1 cellular context compared by ENCODE assay signal in genomic region chr11:409600-410471, GRCh38.
TF ChIP-seq lines count a peak whose summit lies in the region.

No MANE protein-coding gene starts in this region.

TF ChIP-seq in HepG2, 621 proteins besides CTCF, POLR2A, EP300 and RAD21 (continued from another document and continues in another):
- TF ChIP-seq, protein P1, sequence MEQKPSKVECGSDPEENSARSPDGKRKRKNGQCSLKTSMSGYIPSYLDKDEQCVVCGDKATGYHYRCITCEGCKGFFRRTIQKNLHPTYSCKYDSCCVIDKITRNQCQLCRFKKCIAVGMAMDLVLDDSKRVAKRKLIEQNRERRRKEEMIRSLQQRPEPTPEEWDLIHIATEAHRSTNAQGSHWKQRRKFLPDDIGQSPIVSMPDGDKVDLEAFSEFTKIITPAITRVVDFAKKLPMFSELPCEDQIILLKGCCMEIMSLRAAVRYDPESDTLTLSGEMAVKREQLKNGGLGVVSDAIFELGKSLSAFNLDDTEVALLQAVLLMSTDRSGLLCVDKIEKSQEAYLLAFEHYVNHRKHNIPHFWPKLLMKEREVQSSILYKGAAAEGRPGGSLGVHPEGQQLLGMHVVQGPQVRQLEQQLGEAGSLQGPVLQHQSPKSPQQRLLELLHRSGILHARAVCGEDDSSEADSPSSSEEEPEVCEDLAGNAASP (CRISPR knock-in tag; IDR thresholded peaks at IDR 0.05; ENCODE audit: borderline replicate concordance), result peak; percentile 90; the same call in 1 of the 2 replicates
- TF ChIP-seq SRSF9 (IDR thresholded peaks at IDR 0.05; ENCODE audit: borderline replicate concordance, insufficient read depth, low read depth, low read length, poor library complexity, severe bottlenecking) (no peak), ZNF367 (CRISPR knock-in tag; IDR thresholded peaks at IDR 0.05; ENCODE audit: borderline replicate concordance) (no peak), ZNF792 (CRISPR knock-in tag; IDR thresholded peaks at IDR 0.05) (no peak), ARNT (IDR thresholded peaks at IDR 0.05) (no peak), KDM1A (CRISPR knock-in tag; IDR thresholded peaks at IDR 0.05) (no peak), FOXP4 (CRISPR knock-in tag; IDR thresholded peaks at IDR 0.05) (no peak), REXO4 (CRISPR knock-in tag; IDR thresholded peaks at IDR 0.05; ENCODE audit: borderline replicate concordance) (peak; percentile 26; the same call in 1 of the 2 replicates), ZNF136 (CRISPR knock-in tag; IDR thresholded peaks at IDR 0.05; ENCODE audit: low read depth) (no peak), FLYWCH1 (CRISPR knock-in tag; IDR thresholded peaks at IDR 0.05) (no peak), ZNF660 (CRISPR knock-in tag; IDR thresholded peaks at IDR 0.05; ENCODE audit: borderline replicate concordance, low read depth) (no peak), SP4 (CRISPR knock-in tag; IDR thresholded peaks at IDR 0.05) (peak; percentile 51; the same call in 1 of the 2 replicates), RBFOX2 (IDR thresholded peaks at IDR 0.05; ENCODE audit: low read depth, low read length) (peak; percentile 29; the same call in 1 of the 2 replicates), TFDP2 (CRISPR knock-in tag; IDR thresholded peaks at IDR 0.05) (no peak), ZNF441 (CRISPR knock-in tag; IDR thresholded peaks at IDR 0.05; ENCODE audit: borderline replicate concordance) (no peak), CENPT (CRISPR knock-in tag; IDR thresholded peaks at IDR 0.05; ENCODE audit: low read depth) (peak; percentile 52; the same call in 1 of the 2 replicates), ZBTB37 (CRISPR knock-in tag; IDR thresholded peaks at IDR 0.05) (no peak), MIXL1 (CRISPR knock-in tag; IDR thresholded peaks at IDR 0.05) (no peak), ZNF207 (IDR thresholded peaks at IDR 0.05; ENCODE audit: borderline replicate concordance) (no peak), ZNF121 (CRISPR knock-in tag; IDR thresholded peaks at IDR 0.05) (0 out of 2 replicates have a peak, but pooled peaks have one; percentile 42), RFXANK (CRISPR knock-in tag; IDR thresholded peaks at IDR 0.05) (no peak), IRF2 (CRISPR knock-in tag; IDR thresholded peaks at IDR 0.05) (peak; percentile 66; the same call in 1 of the 2 replicates), FOSL1 (CRISPR knock-in tag; IDR thresholded peaks at IDR 0.05; ENCODE audit: borderline replicate concordance) (no peak), GPN1 (CRISPR knock-in tag; IDR thresholded peaks at IDR 0.05; ENCODE audit: borderline replicate concordance) (no peak), U2AF2 (IDR thresholded peaks at IDR 0.05; ENCODE audit: low read depth, low read length) (no peak), RARG (CRISPR knock-in tag; IDR thresholded peaks at IDR 0.05; ENCODE audit: low read depth) (no peak), TRAFD1 (CRISPR knock-in tag; IDR thresholded peaks at IDR 0.05; ENCODE audit: borderline replicate concordance) (no peak), MYNN (CRISPR knock-in tag; IDR thresholded peaks at IDR 0.05; ENCODE audit: low read depth) (no peak)
- TF ChIP-seq, protein P2, sequence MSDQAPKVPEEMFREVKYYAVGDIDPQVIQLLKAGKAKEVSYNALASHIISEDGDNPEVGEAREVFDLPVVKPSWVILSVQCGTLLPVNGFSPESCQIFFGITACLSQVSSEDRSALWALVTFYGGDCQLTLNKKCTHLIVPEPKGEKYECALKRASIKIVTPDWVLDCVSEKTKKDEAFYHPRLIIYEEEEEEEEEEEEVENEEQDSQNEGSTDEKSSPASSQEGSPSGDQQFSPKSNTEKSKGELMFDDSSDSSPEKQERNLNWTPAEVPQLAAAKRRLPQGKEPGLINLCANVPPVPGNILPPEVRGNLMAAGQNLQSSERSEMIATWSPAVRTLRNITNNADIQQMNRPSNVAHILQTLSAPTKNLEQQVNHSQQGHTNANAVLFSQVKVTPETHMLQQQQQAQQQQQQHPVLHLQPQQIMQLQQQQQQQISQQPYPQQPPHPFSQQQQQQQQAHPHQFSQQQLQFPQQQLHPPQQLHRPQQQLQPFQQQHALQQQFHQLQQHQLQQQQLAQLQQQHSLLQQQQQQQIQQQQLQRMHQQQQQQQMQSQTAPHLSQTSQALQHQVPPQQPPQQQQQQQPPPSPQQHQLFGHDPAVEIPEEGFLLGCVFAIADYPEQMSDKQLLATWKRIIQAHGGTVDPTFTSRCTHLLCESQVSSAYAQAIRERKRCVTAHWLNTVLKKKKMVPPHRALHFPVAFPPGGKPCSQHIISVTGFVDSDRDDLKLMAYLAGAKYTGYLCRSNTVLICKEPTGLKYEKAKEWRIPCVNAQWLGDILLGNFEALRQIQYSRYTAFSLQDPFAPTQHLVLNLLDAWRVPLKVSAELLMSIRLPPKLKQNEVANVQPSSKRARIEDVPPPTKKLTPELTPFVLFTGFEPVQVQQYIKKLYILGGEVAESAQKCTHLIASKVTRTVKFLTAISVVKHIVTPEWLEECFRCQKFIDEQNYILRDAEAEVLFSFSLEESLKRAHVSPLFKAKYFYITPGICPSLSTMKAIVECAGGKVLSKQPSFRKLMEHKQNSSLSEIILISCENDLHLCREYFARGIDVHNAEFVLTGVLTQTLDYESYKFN (CRISPR knock-in tag; conservative IDR thresholded peaks at IDR 0.05), result peak; percentile 81
- TF ChIP-seq, protein P3, sequence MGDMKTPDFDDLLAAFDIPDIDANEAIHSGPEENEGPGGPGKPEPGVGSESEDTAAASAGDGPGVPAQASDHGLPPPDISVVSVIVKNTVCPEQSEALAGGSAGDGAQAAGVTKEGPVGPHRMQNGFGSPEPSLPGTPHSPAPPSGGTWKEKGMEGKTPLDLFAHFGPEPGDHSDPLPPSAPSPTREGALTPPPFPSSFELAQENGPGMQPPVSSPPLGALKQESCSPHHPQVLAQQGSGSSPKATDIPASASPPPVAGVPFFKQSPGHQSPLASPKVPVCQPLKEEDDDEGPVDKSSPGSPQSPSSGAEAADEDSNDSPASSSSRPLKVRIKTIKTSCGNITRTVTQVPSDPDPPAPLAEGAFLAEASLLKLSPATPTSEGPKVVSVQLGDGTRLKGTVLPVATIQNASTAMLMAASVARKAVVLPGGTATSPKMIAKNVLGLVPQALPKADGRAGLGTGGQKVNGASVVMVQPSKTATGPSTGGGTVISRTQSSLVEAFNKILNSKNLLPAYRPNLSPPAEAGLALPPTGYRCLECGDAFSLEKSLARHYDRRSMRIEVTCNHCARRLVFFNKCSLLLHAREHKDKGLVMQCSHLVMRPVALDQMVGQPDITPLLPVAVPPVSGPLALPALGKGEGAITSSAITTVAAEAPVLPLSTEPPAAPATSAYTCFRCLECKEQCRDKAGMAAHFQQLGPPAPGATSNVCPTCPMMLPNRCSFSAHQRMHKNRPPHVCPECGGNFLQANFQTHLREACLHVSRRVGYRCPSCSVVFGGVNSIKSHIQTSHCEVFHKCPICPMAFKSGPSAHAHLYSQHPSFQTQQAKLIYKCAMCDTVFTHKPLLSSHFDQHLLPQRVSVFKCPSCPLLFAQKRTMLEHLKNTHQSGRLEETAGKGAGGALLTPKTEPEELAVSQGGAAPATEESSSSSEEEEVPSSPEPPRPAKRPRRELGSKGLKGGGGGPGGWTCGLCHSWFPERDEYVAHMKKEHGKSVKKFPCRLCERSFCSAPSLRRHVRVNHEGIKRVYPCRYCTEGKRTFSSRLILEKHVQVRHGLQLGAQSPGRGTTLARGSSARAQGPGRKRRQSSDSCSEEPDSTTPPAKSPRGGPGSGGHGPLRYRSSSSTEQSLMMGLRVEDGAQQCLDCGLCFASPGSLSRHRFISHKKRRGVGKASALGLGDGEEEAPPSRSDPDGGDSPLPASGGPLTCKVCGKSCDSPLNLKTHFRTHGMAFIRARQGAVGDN (CRISPR knock-in tag; IDR thresholded peaks at IDR 0.05), result peak; percentile 90
- TF ChIP-seq, protein P4, sequence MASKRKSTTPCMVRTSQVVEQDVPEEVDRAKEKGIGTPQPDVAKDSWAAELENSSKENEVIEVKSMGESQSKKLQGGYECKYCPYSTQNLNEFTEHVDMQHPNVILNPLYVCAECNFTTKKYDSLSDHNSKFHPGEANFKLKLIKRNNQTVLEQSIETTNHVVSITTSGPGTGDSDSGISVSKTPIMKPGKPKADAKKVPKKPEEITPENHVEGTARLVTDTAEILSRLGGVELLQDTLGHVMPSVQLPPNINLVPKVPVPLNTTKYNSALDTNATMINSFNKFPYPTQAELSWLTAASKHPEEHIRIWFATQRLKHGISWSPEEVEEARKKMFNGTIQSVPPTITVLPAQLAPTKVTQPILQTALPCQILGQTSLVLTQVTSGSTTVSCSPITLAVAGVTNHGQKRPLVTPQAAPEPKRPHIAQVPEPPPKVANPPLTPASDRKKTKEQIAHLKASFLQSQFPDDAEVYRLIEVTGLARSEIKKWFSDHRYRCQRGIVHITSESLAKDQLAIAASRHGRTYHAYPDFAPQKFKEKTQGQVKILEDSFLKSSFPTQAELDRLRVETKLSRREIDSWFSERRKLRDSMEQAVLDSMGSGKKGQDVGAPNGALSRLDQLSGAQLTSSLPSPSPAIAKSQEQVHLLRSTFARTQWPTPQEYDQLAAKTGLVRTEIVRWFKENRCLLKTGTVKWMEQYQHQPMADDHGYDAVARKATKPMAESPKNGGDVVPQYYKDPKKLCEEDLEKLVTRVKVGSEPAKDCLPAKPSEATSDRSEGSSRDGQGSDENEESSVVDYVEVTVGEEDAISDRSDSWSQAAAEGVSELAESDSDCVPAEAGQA (IDR thresholded peaks at IDR 0.05; ENCODE audit: low read depth), result no peak
- TF ChIP-seq, protein P4 (CRISPR knock-in tag; IDR thresholded peaks at IDR 0.05; ENCODE audit: borderline replicate concordance), result no peak
- TF ChIP-seq, protein P5, sequence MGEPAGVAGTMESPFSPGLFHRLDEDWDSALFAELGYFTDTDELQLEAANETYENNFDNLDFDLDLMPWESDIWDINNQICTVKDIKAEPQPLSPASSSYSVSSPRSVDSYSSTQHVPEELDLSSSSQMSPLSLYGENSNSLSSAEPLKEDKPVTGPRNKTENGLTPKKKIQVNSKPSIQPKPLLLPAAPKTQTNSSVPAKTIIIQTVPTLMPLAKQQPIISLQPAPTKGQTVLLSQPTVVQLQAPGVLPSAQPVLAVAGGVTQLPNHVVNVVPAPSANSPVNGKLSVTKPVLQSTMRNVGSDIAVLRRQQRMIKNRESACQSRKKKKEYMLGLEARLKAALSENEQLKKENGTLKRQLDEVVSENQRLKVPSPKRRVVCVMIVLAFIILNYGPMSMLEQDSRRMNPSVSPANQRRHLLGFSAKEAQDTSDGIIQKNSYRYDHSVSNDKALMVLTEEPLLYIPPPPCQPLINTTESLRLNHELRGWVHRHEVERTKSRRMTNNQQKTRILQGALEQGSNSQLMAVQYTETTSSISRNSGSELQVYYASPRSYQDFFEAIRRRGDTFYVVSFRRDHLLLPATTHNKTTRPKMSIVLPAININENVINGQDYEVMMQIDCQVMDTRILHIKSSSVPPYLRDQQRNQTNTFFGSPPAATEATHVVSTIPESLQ (CRISPR knock-in tag; conservative IDR thresholded peaks at IDR 0.05), result no peak
